Comparison of ENCODE assay signal across 1 cellular context in the genomic region with DNA sequence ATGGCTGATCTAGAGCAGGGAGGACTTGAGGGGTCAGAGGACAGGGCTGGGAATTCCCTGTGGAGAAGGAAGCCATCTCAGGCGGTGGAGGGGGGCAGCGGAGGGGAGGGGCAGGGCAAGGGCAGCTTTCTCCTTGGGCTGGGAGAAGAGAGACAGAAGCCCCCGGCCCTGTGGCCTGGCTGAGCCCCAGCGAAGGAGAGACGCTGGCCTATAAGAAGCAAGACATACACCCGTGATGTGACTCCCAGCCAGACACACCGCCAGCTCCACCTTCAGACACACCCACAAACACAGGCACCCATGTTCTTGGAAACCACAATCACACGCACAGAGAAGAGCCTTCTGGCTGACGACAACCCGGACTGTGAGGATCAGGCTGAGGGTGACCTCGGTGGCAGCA.
TF ChIP-seq lines count a peak whose summit lies in the region.

No MANE protein-coding gene starts in this region.

TF ChIP-seq in H1, 55 proteins besides CTCF, POLR2A, EP300 and RAD21:
- TF ChIP-seq, protein P1, sequence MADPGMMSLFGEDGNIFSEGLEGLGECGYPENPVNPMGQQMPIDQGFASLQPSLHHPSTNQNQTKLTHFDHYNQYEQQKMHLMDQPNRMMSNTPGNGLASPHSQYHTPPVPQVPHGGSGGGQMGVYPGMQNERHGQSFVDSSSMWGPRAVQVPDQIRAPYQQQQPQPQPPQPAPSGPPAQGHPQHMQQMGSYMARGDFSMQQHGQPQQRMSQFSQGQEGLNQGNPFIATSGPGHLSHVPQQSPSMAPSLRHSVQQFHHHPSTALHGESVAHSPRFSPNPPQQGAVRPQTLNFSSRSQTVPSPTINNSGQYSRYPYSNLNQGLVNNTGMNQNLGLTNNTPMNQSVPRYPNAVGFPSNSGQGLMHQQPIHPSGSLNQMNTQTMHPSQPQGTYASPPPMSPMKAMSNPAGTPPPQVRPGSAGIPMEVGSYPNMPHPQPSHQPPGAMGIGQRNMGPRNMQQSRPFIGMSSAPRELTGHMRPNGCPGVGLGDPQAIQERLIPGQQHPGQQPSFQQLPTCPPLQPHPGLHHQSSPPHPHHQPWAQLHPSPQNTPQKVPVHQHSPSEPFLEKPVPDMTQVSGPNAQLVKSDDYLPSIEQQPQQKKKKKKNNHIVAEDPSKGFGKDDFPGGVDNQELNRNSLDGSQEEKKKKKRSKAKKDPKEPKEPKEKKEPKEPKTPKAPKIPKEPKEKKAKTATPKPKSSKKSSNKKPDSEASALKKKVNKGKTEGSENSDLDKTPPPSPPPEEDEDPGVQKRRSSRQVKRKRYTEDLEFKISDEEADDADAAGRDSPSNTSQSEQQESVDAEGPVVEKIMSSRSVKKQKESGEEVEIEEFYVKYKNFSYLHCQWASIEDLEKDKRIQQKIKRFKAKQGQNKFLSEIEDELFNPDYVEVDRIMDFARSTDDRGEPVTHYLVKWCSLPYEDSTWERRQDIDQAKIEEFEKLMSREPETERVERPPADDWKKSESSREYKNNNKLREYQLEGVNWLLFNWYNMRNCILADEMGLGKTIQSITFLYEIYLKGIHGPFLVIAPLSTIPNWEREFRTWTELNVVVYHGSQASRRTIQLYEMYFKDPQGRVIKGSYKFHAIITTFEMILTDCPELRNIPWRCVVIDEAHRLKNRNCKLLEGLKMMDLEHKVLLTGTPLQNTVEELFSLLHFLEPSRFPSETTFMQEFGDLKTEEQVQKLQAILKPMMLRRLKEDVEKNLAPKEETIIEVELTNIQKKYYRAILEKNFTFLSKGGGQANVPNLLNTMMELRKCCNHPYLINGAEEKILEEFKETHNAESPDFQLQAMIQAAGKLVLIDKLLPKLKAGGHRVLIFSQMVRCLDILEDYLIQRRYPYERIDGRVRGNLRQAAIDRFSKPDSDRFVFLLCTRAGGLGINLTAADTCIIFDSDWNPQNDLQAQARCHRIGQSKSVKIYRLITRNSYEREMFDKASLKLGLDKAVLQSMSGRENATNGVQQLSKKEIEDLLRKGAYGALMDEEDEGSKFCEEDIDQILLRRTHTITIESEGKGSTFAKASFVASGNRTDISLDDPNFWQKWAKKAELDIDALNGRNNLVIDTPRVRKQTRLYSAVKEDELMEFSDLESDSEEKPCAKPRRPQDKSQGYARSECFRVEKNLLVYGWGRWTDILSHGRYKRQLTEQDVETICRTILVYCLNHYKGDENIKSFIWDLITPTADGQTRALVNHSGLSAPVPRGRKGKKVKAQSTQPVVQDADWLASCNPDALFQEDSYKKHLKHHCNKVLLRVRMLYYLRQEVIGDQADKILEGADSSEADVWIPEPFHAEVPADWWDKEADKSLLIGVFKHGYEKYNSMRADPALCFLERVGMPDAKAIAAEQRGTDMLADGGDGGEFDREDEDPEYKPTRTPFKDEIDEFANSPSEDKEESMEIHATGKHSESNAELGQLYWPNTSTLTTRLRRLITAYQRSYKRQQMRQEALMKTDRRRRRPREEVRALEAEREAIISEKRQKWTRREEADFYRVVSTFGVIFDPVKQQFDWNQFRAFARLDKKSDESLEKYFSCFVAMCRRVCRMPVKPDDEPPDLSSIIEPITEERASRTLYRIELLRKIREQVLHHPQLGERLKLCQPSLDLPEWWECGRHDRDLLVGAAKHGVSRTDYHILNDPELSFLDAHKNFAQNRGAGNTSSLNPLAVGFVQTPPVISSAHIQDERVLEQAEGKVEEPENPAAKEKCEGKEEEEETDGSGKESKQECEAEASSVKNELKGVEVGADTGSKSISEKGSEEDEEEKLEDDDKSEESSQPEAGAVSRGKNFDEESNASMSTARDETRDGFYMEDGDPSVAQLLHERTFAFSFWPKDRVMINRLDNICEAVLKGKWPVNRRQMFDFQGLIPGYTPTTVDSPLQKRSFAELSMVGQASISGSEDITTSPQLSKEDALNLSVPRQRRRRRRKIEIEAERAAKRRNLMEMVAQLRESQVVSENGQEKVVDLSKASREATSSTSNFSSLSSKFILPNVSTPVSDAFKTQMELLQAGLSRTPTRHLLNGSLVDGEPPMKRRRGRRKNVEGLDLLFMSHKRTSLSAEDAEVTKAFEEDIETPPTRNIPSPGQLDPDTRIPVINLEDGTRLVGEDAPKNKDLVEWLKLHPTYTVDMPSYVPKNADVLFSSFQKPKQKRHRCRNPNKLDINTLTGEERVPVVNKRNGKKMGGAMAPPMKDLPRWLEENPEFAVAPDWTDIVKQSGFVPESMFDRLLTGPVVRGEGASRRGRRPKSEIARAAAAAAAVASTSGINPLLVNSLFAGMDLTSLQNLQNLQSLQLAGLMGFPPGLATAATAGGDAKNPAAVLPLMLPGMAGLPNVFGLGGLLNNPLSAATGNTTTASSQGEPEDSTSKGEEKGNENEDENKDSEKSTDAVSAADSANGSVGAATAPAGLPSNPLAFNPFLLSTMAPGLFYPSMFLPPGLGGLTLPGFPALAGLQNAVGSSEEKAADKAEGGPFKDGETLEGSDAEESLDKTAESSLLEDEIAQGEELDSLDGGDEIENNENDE (IDR thresholded peaks at IDR 0.05; ENCODE audit: insufficient replicate concordance, low read length) = no peak
- TF ChIP-seq BACH1 (IDR thresholded peaks at IDR 0.05; ENCODE audit: low read length) (no peak), SP2 (IDR thresholded peaks at IDR 0.05; ENCODE audit: low read length) (no peak), JUN (IDR thresholded peaks at IDR 0.05; ENCODE audit: low read depth, low read length) (no peak), JUND (IDR thresholded peaks at IDR 0.05; ENCODE audit: low read length) (no peak), RFX5 (IDR thresholded peaks at IDR 0.05; ENCODE audit: borderline replicate concordance, low read depth, low read length) (no peak), RXRA (IDR thresholded peaks at IDR 0.05; ENCODE audit: insufficient read depth, low read depth, low read length) (no peak), SRF (IDR thresholded peaks at IDR 0.05; ENCODE audit: low read depth, low read length) (no peak), FOSL1 (IDR thresholded peaks at IDR 0.05; ENCODE audit: insufficient read depth, low read depth, low read length) (no peak), TBP (IDR thresholded peaks at IDR 0.05; ENCODE audit: low read depth, low read length) (no peak), TAF7 (optimal IDR thresholded peaks at IDR 0.05; ENCODE audit: borderline replicate concordance, low read depth, low read length) (no peak), GABPA (IDR thresholded peaks at IDR 0.05; ENCODE audit: borderline replicate concordance, insufficient read depth, low read length) (no peak)
- TF ChIP-seq, protein P2, sequence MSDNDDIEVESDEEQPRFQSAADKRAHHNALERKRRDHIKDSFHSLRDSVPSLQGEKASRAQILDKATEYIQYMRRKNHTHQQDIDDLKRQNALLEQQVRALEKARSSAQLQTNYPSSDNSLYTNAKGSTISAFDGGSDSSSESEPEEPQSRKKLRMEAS (IDR thresholded peaks at IDR 0.05) = no peak
